In genomic region chr19:7550987-7551761, GRCh38 we compare ENCODE assay signal across 1 cellular context.
A peak's percentile ranks its signal among the peaks of the same experiment; 100 is the strongest.
TF ChIP-seq lines count a peak whose summit lies in the region.

No MANE protein-coding gene starts in this region.

TF ChIP-seq in SK-N-SH, 30 proteins besides CTCF, POLR2A, EP300 and RAD21:
- TF ChIP-seq GATA2 (CRISPR knock-in tag; IDR thresholded peaks at IDR 0.05), result no peak
- TF ChIP-seq CHD2 (IDR thresholded peaks at IDR 0.05; ENCODE audit: low read length, partially characterized antibody), result peak; percentile 95
